Comparison of ENCODE assay signal across 2 cellular contexts in the genomic region with DNA sequence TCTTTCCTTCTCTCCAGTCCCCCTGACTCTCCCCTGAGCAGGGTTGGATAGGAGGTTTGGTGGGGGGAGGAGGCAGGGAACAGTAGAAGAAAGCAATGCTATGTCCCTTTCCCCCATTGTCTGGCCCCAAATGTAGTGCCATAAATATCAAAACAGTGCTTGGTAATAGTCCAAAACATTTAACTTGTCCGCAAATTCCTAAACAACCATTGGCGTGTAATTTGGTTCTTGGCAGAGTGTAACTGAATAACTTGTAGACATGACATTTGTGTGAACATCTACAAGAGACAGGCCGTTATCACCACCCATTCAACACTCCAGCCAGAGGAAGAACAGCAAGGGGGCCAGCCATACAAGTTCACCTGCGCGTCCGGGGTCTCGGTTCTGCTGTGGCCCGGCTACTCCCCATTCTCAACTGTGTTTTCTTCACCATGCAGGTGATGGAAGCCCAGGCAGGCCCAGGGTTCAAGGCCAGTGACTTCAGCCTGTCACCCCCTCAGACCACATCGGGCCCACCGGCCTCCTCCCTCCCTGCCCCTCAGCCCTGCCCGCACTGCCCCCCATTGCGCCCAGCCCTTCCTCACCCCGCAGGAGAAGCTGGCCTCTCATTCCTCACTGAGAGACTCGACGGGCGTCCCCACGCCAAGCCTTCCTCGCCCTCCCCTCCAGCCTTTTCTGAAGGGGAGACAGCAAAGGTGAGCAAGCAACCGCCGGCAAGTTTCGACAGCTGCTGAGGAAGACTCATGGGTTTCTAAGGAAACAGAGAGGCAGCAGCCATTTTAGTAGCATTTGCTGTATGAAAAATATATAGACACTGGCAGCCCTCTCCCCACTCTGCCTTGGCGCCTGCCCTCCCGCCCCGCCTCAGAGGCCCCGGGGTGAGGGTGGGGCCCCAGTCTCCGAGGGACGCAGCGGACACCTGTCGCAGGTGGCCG.
TF ChIP-seq lines count a peak whose summit lies in the region.

No MANE protein-coding gene starts in this region.

TF ChIP-seq in SK-N-SH, 30 proteins besides CTCF, POLR2A, EP300 and RAD21 (continued from another document):
- TF ChIP-seq TEAD4 (IDR thresholded peaks at IDR 0.05; ENCODE audit: borderline replicate concordance, insufficient read depth) (no peak), CHD2 (IDR thresholded peaks at IDR 0.05; ENCODE audit: low read length, partially characterized antibody) (no peak), NFIC (IDR thresholded peaks at IDR 0.05; ENCODE audit: borderline replicate concordance) (no peak), POLR2AphosphoS5 (IDR thresholded peaks at IDR 0.05; ENCODE audit: low read depth, low read length) (no peak), RXRA (IDR thresholded peaks at IDR 0.05; ENCODE audit: borderline replicate concordance, low read depth) (no peak), FOXJ3 (CRISPR knock-in tag; IDR thresholded peaks at IDR 0.05) (no peak), TCF12 (IDR thresholded peaks at IDR 0.05) (no peak), FOSL2 (IDR thresholded peaks at IDR 0.05; ENCODE audit: borderline replicate concordance, low read depth) (no peak), GABPA (IDR thresholded peaks at IDR 0.05; ENCODE audit: low read depth) (no peak)
- TF ChIP-seq, protein P1, sequence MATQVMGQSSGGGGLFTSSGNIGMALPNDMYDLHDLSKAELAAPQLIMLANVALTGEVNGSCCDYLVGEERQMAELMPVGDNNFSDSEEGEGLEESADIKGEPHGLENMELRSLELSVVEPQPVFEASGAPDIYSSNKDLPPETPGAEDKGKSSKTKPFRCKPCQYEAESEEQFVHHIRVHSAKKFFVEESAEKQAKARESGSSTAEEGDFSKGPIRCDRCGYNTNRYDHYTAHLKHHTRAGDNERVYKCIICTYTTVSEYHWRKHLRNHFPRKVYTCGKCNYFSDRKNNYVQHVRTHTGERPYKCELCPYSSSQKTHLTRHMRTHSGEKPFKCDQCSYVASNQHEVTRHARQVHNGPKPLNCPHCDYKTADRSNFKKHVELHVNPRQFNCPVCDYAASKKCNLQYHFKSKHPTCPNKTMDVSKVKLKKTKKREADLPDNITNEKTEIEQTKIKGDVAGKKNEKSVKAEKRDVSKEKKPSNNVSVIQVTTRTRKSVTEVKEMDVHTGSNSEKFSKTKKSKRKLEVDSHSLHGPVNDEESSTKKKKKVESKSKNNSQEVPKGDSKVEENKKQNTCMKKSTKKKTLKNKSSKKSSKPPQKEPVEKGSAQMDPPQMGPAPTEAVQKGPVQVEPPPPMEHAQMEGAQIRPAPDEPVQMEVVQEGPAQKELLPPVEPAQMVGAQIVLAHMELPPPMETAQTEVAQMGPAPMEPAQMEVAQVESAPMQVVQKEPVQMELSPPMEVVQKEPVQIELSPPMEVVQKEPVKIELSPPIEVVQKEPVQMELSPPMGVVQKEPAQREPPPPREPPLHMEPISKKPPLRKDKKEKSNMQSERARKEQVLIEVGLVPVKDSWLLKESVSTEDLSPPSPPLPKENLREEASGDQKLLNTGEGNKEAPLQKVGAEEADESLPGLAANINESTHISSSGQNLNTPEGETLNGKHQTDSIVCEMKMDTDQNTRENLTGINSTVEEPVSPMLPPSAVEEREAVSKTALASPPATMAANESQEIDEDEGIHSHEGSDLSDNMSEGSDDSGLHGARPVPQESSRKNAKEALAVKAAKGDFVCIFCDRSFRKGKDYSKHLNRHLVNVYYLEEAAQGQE (IDR thresholded peaks at IDR 0.05; ENCODE audit: low read depth, low read length), result no peak
- TF ChIP-seq, protein P2, sequence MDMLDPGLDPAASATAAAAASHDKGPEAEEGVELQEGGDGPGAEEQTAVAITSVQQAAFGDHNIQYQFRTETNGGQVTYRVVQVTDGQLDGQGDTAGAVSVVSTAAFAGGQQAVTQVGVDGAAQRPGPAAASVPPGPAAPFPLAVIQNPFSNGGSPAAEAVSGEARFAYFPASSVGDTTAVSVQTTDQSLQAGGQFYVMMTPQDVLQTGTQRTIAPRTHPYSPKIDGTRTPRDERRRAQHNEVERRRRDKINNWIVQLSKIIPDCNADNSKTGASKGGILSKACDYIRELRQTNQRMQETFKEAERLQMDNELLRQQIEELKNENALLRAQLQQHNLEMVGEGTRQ (IDR thresholded peaks at IDR 0.05; ENCODE audit: borderline replicate concordance, low read depth, low read length), result no peak
- TF ChIP-seq, protein P3, sequence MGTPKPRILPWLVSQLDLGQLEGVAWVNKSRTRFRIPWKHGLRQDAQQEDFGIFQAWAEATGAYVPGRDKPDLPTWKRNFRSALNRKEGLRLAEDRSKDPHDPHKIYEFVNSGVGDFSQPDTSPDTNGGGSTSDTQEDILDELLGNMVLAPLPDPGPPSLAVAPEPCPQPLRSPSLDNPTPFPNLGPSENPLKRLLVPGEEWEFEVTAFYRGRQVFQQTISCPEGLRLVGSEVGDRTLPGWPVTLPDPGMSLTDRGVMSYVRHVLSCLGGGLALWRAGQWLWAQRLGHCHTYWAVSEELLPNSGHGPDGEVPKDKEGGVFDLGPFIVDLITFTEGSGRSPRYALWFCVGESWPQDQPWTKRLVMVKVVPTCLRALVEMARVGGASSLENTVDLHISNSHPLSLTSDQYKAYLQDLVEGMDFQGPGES (IDR thresholded peaks at IDR 0.05; ENCODE audit: low read depth, low read length), result no peak

TF ChIP-seq in SK-N-SH treated with all-trans-retinoic acid at 6 μM for 48 hours, 23 proteins besides CTCF, POLR2A, EP300 and RAD21 (continued from another document):
- TF ChIP-seq, protein P4, sequence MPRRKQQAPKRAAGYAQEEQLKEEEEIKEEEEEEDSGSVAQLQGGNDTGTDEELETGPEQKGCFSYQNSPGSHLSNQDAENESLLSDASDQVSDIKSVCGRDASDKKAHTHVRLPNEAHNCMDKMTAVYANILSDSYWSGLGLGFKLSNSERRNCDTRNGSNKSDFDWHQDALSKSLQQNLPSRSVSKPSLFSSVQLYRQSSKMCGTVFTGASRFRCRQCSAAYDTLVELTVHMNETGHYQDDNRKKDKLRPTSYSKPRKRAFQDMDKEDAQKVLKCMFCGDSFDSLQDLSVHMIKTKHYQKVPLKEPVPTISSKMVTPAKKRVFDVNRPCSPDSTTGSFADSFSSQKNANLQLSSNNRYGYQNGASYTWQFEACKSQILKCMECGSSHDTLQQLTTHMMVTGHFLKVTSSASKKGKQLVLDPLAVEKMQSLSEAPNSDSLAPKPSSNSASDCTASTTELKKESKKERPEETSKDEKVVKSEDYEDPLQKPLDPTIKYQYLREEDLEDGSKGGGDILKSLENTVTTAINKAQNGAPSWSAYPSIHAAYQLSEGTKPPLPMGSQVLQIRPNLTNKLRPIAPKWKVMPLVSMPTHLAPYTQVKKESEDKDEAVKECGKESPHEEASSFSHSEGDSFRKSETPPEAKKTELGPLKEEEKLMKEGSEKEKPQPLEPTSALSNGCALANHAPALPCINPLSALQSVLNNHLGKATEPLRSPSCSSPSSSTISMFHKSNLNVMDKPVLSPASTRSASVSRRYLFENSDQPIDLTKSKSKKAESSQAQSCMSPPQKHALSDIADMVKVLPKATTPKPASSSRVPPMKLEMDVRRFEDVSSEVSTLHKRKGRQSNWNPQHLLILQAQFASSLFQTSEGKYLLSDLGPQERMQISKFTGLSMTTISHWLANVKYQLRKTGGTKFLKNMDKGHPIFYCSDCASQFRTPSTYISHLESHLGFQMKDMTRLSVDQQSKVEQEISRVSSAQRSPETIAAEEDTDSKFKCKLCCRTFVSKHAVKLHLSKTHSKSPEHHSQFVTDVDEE (CRISPR knock-in tag; IDR thresholded peaks at IDR 0.05), result no peak
- TF ChIP-seq ESRRG (CRISPR knock-in tag; IDR thresholded peaks at IDR 0.05) (no peak), ARNTL (CRISPR knock-in tag; IDR thresholded peaks at IDR 0.05; ENCODE audit: borderline replicate concordance, low read depth) (no peak), ZNF8 (CRISPR knock-in tag; IDR thresholded peaks at IDR 0.05) (no peak), PPARA (CRISPR knock-in tag; IDR thresholded peaks at IDR 0.05; ENCODE audit: borderline replicate concordance) (no peak)
- TF ChIP-seq, protein P5, sequence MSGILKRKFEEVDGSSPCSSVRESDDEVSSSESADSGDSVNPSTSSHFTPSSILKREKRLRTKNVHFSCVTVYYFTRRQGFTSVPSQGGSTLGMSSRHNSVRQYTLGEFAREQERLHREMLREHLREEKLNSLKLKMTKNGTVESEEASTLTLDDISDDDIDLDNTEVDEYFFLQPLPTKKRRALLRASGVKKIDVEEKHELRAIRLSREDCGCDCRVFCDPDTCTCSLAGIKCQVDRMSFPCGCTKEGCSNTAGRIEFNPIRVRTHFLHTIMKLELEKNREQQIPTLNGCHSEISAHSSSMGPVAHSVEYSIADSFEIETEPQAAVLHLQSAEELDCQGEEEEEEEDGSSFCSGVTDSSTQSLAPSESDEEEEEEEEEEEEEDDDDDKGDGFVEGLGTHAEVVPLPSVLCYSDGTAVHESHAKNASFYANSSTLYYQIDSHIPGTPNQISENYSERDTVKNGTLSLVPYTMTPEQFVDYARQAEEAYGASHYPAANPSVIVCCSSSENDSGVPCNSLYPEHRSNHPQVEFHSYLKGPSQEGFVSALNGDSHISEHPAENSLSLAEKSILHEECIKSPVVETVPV (CRISPR knock-in tag; IDR thresholded peaks at IDR 0.05), result no peak
